In the genomic region with DNA sequence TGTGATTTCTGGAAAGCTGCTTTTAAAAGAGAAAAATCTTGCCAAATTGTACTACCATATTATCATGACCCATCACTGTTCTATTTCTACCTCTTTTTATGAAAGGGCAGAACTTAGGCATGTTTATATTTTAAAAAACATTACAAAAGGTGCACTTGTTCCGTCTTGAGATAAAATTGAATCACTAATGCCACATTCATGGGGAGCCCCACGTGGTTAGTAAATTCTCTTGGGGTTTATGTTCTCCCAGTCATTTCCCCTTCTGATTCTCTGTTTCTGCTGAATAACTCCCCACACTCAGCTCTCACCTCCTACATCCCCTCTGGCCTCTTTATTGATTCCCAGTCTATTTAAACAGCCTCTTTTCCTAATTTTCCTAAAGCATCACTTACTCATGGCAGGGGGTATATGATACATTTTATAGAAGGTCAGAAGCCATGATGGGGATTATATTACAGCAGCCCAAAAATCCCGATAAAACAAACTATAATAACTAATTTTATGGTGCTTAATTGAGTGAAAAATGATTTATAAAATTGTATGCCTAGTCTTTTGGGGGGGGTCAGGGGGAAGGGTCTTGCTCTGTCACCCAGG, we compare ENCODE assay signal across 31 cellular contexts. TPM values are rescaled to one million over a fixed set of nuclear protein-coding genes. Genes with fewer than 3 reads are reported as not detected.
DNase-seq lines count a peak whose midpoint lies in the region; ATAC-seq, FAIRE-seq and TF ChIP-seq lines count a peak whose summit lies in the region.
"Had no signal": no experiment of that assay in that cellular context is flagged by ENCODE, and none has a peak within 500 bp of the region (broad histone marks: within the 10 kb centered on the region; RNA-seq: fewer than 3 reads in every experiment).

No MANE protein-coding gene starts in this region.

- SMC1A ChIA-PET in GM12878 (lab: Charles Lee; ENCODE audit: uncharacterized antibody, unreplicated experiment), result interaction anchor here (1.4 to 3.0 kb wide), 5 partner anchors 15 to 133 kb away, joined by 3 to 19 read pairs (median 5); no protein-coding TSS in a partner anchor

- H3K27ac ChIP-seq in HL-60 (replicated peaks), result peak overlapping the region; percentile 5
- H3K27ac ChIP-seq in GM12878 (ENCODE audit: control insufficient read depth, insufficient read depth), result peak overlapping the region; percentile 13
- H3K27ac ChIP-seq in aorta (ENCODE audit: low read depth in 1 of 2, low read length in 2 of 2), result no peak overlapping the region
- H3K27ac ChIP-seq: coronary artery, epithelial cell of prostate had no signal

- POLR2A ChIA-PET in GM12878 (lab: Charles Lee), result interaction anchor here (1.4 kb wide), 1 partner anchor 12 kb away, joined by 4 read pairs; no protein-coding TSS in a partner anchor

- no peak for FAIRE-seq in GM12878 (lab: Jason Lieb, UNC)
- FAIRE-seq: astrocyte, G401.6, GM19239 had no signal

- H3K27me3 ChIP-seq in HL-60 (ENCODE audit: insufficient read depth, poor library complexity, severe bottlenecking) (no peaks in the 10 kb centered on the region), GM12878 (replicated peaks in 1 of 2; ENCODE audit: control insufficient read depth in 2 of 2, insufficient read depth in 2 of 2, low read length in 1 of 2) (no peaks in the 10 kb centered on the region), aorta (ENCODE audit: control insufficient read depth in 1 of 2, insufficient read depth in 2 of 2, low read length in 1 of 2) (no peaks in the 10 kb centered on the region)
- H3K27me3 ChIP-seq: MG63 had no signal

- intact Hi-C loops in GM12878 (cut with micrococcal nuclease; ENCODE audit: unreplicated experiment), result loop anchor here (2.0 kb wide), 1 partner anchor 31 kb away; no protein-coding TSS in a partner anchor
- intact Hi-C loops in aorta (cut with DNase I), result no loop called here

- 13% methylated on average over 3 of the region's 3 CpGs for WGBS in GM12878 (ENCODE audit: insufficient coverage, insufficient replicate concordance, low lambda C conversion rate, missing lambda C conversion rate)
- WGBS in aorta, 2 donors, result 81% methylated on average over 3 of the region's 3 CpGs

- no peaks in the 10 kb centered on the region for H3K36me3 ChIP-seq in GM12878 (ENCODE audit: control insufficient read depth in 2 of 2, insufficient read depth in 2 of 2, low read length in 1 of 2)
- H3K36me3 ChIP-seq in aorta (ENCODE audit: control insufficient read depth in 1 of 2, insufficient read depth in 2 of 2, low read length in 1 of 2), result no peaks in the 10 kb centered on the region
- H3K36me3 ChIP-seq: HAP-1, MG63 had no signal

- no peak overlapping the region for H3K4me3 ChIP-seq in HL-60 (replicated peaks; ENCODE audit: insufficient read depth, low read length)
- no peak overlapping the region for H3K4me3 ChIP-seq in GM12878
- H3K4me3 ChIP-seq in aorta (ENCODE audit: low read length in 2 of 2), result no peak overlapping the region
- H3K4me3 ChIP-seq: coronary artery, HAP-1, MG63 had no signal

- H3K9me3 ChIP-seq in GM12878 (replicated peaks; ENCODE audit: control insufficient read depth, insufficient read depth, low read length), result no peaks in the 10 kb centered on the region
- no peaks in the 10 kb centered on the region for H3K9me3 ChIP-seq in aorta (ENCODE audit: control insufficient read depth, low read length)
- H3K9me3 ChIP-seq: Caco-2, HAP-1, MG63 had no signal

- TF ChIP-seq CTCF in HL-60 (IDR thresholded peaks at IDR 0.05; ENCODE audit: insufficient read depth, low read length) (no peak), GM12878 (IDR thresholded peaks at IDR 0.05 in 2 of 3, conservative IDR thresholded peaks at IDR 0.05 in 1 of 3; ENCODE audit: control insufficient read depth in 2 of 3, extremely low read depth in 1 of 3, insufficient read depth in 1 of 3, low read depth in 3 of 3, low read length in 3 of 3) (no peak)

- no peaks in the 10 kb centered on the region for H3K79me2 ChIP-seq in GM12878 (ENCODE audit: control insufficient read depth, insufficient read depth, low read length)

- DNase-seq in HL-60 (ENCODE audit: low read depth in 1 of 2, low spot score in 1 of 2) (peak in 1 of 2 experiments; percentile 29), GM12878 (ENCODE audit: low read depth, low spot score) (no peak), NCI-H524 treated with DMSO at 0.1 percent for 48 hours (lab: John Stamatoyannopoulos, UW) (no peak), aorta (no peak)
- DNase-seq: activated CD4-positive, alpha-beta memory T cell treated with anti-CD3 and anti-CD28 coated beads for 36 hours; activated CD4-positive, alpha-beta T cell treated with anti-CD3 and anti-CD28 coated beads for 1 hour; activated T-cell treated with anti-CD3 and anti-CD28 coated beads, Interleukin-2, amount 50 U/mL, for 72 hours; C1 segment of cervical spinal cord; caudate nucleus; effector memory CD4-positive, alpha-beta T cell; hippocampal formation; KG1; MG63; NCI-H1694; NCI-H526; SHP77; stimulated activated CD4-positive, alpha-beta T cell treated with anti-CD3 and anti-CD28 coated beads, Interleukin-15, amount 100 ng/mL, for 24 hours; stimulated activated CD4-positive, alpha-beta T cell treated with anti-CD3 and anti-CD28 coated beads, Interleukin-4, amount 100 ng/mL, for 4 hours; substantia nigra had no signal

- TF ChIP-seq POLR2A in GM12878 (IDR thresholded peaks at IDR 0.05; ENCODE audit: low read depth, low read length), result no peak

- H3K4me2 ChIP-seq in GM12878 (ENCODE audit: control insufficient read depth, insufficient read depth), result no peak overlapping the region; the same call in 1 of the 2 replicates

- no TSS peak for BruUV-seq in GM12878 (replicated peaks; lab: Mats Ljungman, UMichigan)

- no peaks in the 10 kb centered on the region; the same call in 1 of the 2 replicates for H3K4me1 ChIP-seq in GM12878 (ENCODE audit: control insufficient read depth, insufficient read depth, low read length)
- no peaks in the 10 kb centered on the region for H3K4me1 ChIP-seq in aorta (ENCODE audit: control insufficient read depth in 1 of 2, insufficient read depth in 2 of 2, low read length in 2 of 2)
- H3K4me1 ChIP-seq: Caco-2 had no signal

- H4K20me1 ChIP-seq in GM12878 (ENCODE audit: control insufficient read depth, insufficient read depth), result no peaks in the 10 kb centered on the region

- in situ Hi-C loops in GM12878 (cut with MboI), result no loop called here

- ATAC-seq in GM18511 (IDR thresholded peaks at IDR 0.05; ENCODE audit: unreplicated experiment) (peak; percentile 64), GM21723 (IDR thresholded peaks at IDR 0.05; ENCODE audit: unreplicated experiment) (peak; percentile 45), GM12878 (peak; percentile 74), HG03442 (IDR thresholded peaks at IDR 0.05; ENCODE audit: unreplicated experiment) (no peak), aorta (ENCODE audit: low FRiP score) (no peak)
- ATAC-seq: activated T-cell treated with anti-CD3 and anti-CD28 coated beads, Interleukin-2, amount 50 U/mL, for 72 hours; natural killer cell treated with Interleukin-12 subunit alpha and Interleukin-12 subunit beta and Interleukin-15 and Interleukin-18, amount 100 ng/mL, for 72 hours; Panc1 had no signal

- TF ChIP-seq EP300 in GM12878 (IDR thresholded peaks at IDR 0.05; ENCODE audit: borderline replicate concordance in 1 of 2, control insufficient read depth in 1 of 2, low read depth in 2 of 2, low read length in 2 of 2), result no peak

- CTCF ChIA-PET in GM12878 (lab: Yijun Ruan, JAX), result interaction anchor here (0.9 to 1.7 kb wide), 2 partner anchors 10 to 136 kb away, joined by 3 to 6 read pairs; no protein-coding TSS in a partner anchor

- RAD21 ChIA-PET in GM12878 (lab: Charles Lee; ENCODE audit: unreplicated experiment), result interaction anchor here (1.2 to 2.4 kb wide), 8 partner anchors 15 to 136 kb away, joined by 3 to 9 read pairs (median 6); no protein-coding TSS in a partner anchor

- no peak for TF ChIP-seq RAD21 in GM12878 (IDR thresholded peaks at IDR 0.05; ENCODE audit: insufficient read depth, low read depth, low read length)

- H2AFZ ChIP-seq in GM12878 (ENCODE audit: control insufficient read depth, low read depth, low read length), result no peak overlapping the region

- no peak overlapping the region for H3K9ac ChIP-seq in GM12878 (ENCODE audit: control insufficient read depth, insufficient read depth, low read length)

TF ChIP-seq in GM12878, 131 proteins besides CTCF, POLR2A, EP300 and RAD21 (continues in another document):
- TF ChIP-seq ZNF24 (IDR thresholded peaks at IDR 0.05) (peak; percentile 94), TAF1 (IDR thresholded peaks at IDR 0.05; ENCODE audit: borderline replicate concordance, low read depth, low read length) (no peak), CBX5 (IDR thresholded peaks at IDR 0.05; ENCODE audit: low read depth) (no peak), PKNOX1 (IDR thresholded peaks at IDR 0.05) (no peak), CHD1 (IDR thresholded peaks at IDR 0.05; ENCODE audit: low read depth, low read length) (no peak), RELA (IDR thresholded peaks at IDR 0.05; ENCODE audit: borderline replicate concordance, partially characterized antibody) (no peak)

RNA-seq across cellular contexts. Expression of gene VLDLR, which starts 19.7 kb away (rescaled TPM):
- total RNA-seq in GM12878 (2013; cell fraction: nucleolus; rRNA removed), result 37.0 and 43.4 TPM in 2 replicates
- 0.17 and 0.38 TPM in 2 replicates for total RNA-seq in GM12878 (2014; rRNA removed)
- total RNA-seq in GM12878 (2014; rRNA removed; fragmentation: Illumina TruSeq; extraction: Trizol), result 0.28 and 0.54 TPM in 2 replicates
- 0.92 and 1.5 TPM in 2 replicates for total RNA-seq in GM12878 (2021)
- polyA plus RNA-seq in GM12878 (2011; ENCODE audit: low read depth), result 2.9 TPM
- polyA plus RNA-seq in GM12878 (2011; rRNA removed), result 5.8 and 5.9 TPM in 2 replicates
- 2.2 and 4.1 TPM in 2 replicates for polyA plus RNA-seq in GM12878 (2011; cell fraction: cytosol; rRNA removed)
- 7.7 and 12.0 TPM in 2 replicates for polyA plus RNA-seq in GM12878 (2011; cell fraction: nucleus; rRNA removed)
- 2.2 and 5.9 TPM in 2 replicates for polyA plus RNA-seq in GM12878 (2012)
- polyA plus RNA-seq in GM12878 (2014; fragmentation: Illumina TruSeq; extraction: Trizol), result 0.44 and 0.60 TPM in 2 replicates
- polyA plus RNA-seq in GM12878 (2014; fragmentation: Nextera tagmentation; extraction: Ambion mirVana), result under 1 TPM; 0.14 to 0.29 TPM
- polyA plus RNA-seq in GM12878 (2014; rRNA removed), result 0.23 and 1.3 TPM in 2 replicates
- under 1 TPM; 0.37 to 0.72 TPM for polyA plus RNA-seq in GM12878 (2016; fragmentation: Nextera tagmentation; extraction: Ambion mirVana)
- polyA minus RNA-seq in GM12878 (2011; rRNA and poly(A)+ RNA removed), result 7.2 and 10.0 TPM in 2 replicates
- 1.9 and 2.5 TPM in 2 replicates for polyA minus RNA-seq in GM12878 (2011; cell fraction: cytosol; rRNA and poly(A)+ RNA removed)
- polyA minus RNA-seq in GM12878 (2011; cell fraction: nucleus; rRNA and poly(A)+ RNA removed), result 3.8 and 6.0 TPM in 2 replicates
- 10 to 100 TPM; 43.2 to 46.3 TPM for total RNA-seq in aorta
- 1 to 10 TPM; 2.4 to 4.9 TPM for polyA plus RNA-seq in aorta

Comparison
In these comparisons a context has a peak if more than half of its experiments do, and no peak if none do; other contexts are left out.
1. ATAC-seq: peak in GM18511 (single experiment), GM21723 (single experiment) and GM12878 (single experiment); none in HG03442 (single experiment) and aorta (single experiment).
2. H3K27ac ChIP-seq: peak in HL-60 (single experiment) and GM12878 (single experiment); none in aorta (0 of 2).